In genomic region chr7:155489158-155489840, GRCh38 we compare ENCODE assay signal across 30 cellular contexts. TPM values are rescaled to one million over a fixed set of nuclear protein-coding genes. Genes with fewer than 3 reads are reported as not detected.
DNase-seq lines count a peak whose midpoint lies in the region; ATAC-seq and TF ChIP-seq lines count a peak whose summit lies in the region.
"Had no signal": no experiment of that assay in that cellular context is flagged by ENCODE, and none has a peak within 500 bp of the region (broad histone marks: within the 10 kb centered on the region; RNA-seq: fewer than 3 reads in every experiment).

No MANE protein-coding gene starts in this region.

- H3K9me2 ChIP-seq in GM23338 (ENCODE audit: insufficient read depth) = no peaks in the 10 kb centered on the region

- no peak overlapping the region for H3K4me3 Mint-ChIP-seq in activated CD4-positive, alpha-beta T cell treated with anti-CD3 and anti-CD28 coated beads, Interleukin-2, amount 10 ng/mL, durations not matched to agents 24 days and 14 days
- H3K4me3 Mint-ChIP-seq in GM23338 (peak overlapping the region; percentile 27; the same call in 1 of the 3 replicates), immature natural killer cell (peak overlapping the region; percentile 63 to 91 (median 68)), osteocyte (ENCODE audit: unreplicated experiment) (no peak overlapping the region)
- H3K4me3 Mint-ChIP-seq in T-helper 2 cell treated with Interferon-gamma antibody and Interleukin-4, amounts not matched to agents 5 μg/mL and 100 μg/mL, for 36 hours = no peak overlapping the region
- H3K4me3 Mint-ChIP-seq: H9 had no signal

- H3F3A ChIP-seq in GM23338 (replicated peaks; ENCODE audit: low read depth) = 0 out of 2 replicates have a peak, but pooled peaks cover 9% of the 10 kb centered on the region

- H3K4me2 ChIP-seq in GM23338 = no peak overlapping the region

- peak; percentile 54 for DNase-seq in activated CD4-positive, alpha-beta T cell treated with anti-CD3 and anti-CD28 coated beads, Interleukin-2, amount 10 ng/mL, durations not matched to agents 24 days and 14 days
- no peak for DNase-seq in activated CD4-positive, alpha-beta T cell treated with anti-CD3 and anti-CD28 coated beads for 48 hours
- DNase-seq in GM23338 (ENCODE audit: low spot score) = no peak
- no peak for DNase-seq in immature natural killer cell
- DNase-seq in osteocyte (ENCODE audit: extremely low spot score, unreplicated experiment) = peak; percentile 80
- no peak for DNase-seq in WERI-Rb-1
- no peak for DNase-seq in T-helper 2 cell treated with Interferon-gamma antibody and Interleukin-4, amounts not matched to agents 5 μg/mL and 100 μg/mL, for 36 hours (ENCODE audit: low spot score)
- DNase-seq: activated CD4-positive, alpha-beta T cell treated with anti-CD3 and anti-CD28 coated beads, Interleukin-2, amount 50 U/mL, for 48 hours; activated naive CD4-positive, alpha-beta T cell treated with Interleukin-2 at 50 U/mL for 16 hours; activated T-cell treated with anti-CD3 and anti-CD28 coated beads, Interleukin-2, amount 50 U/mL, for 1 hour; dermis blood vessel endothelial cell; H9; heart right ventricle; IMR-90; left ventricle myocardium inferior; NCI-H1436; NCI-H2107; NCI-H510A; small intestine; stimulated activated naive CD4-positive, alpha-beta T cell treated with Interleukin-2 at 50 U/mL for 16 hours; T-helper 1 cell had no signal

- peaks cover 16% of the 10 kb centered on the region for H3K4me1 Mint-ChIP-seq in activated CD4-positive, alpha-beta T cell treated with anti-CD3 and anti-CD28 coated beads, Interleukin-2, amount 10 ng/mL, durations not matched to agents 24 days and 14 days
- H3K4me1 Mint-ChIP-seq in GM23338 (peaks cover 25% of the 10 kb centered on the region), immature natural killer cell (peaks cover 22 to 24% of the 10 kb centered on the region in 2 donors), osteocyte (ENCODE audit: unreplicated experiment) (peaks cover 17% of the 10 kb centered on the region)
- H3K4me1 Mint-ChIP-seq in T-helper 2 cell treated with Interferon-gamma antibody and Interleukin-4, amounts not matched to agents 5 μg/mL and 100 μg/mL, for 36 hours (ENCODE audit: low read depth) = peaks cover 13% of the 10 kb centered on the region

- H3K36me3 ChIP-seq in GM23338 (ENCODE audit: insufficient read depth) = no peaks in the 10 kb centered on the region
- H3K36me3 ChIP-seq in WERI-Rb-1 = no peaks in the 10 kb centered on the region
- H3K36me3 ChIP-seq: heart right ventricle, left ventricle myocardium inferior, tibial nerve had no signal

- H3K27me3 ChIP-seq in GM23338 (ENCODE audit: insufficient read depth) (peaks cover 62% of the 10 kb centered on the region), WERI-Rb-1 (ENCODE audit: insufficient read depth, low read depth, severe bottlenecking) (no peaks in the 10 kb centered on the region)

- H4K20me1 ChIP-seq in GM23338 (replicated peaks; ENCODE audit: insufficient read depth) = no peaks in the 10 kb centered on the region

- no peak overlapping the region for H3K4me3 ChIP-seq in GM23338
- H3K4me3 ChIP-seq in WERI-Rb-1 (ENCODE audit: low read depth, low read length) = no peak overlapping the region

- ATAC-seq in GM23338 (no peak), HG02642 (IDR thresholded peaks at IDR 0.05; ENCODE audit: poor library complexity, unreplicated experiment) (no peak)

- intact Hi-C loops in activated CD4-positive, alpha-beta T cell treated with anti-CD3 and anti-CD28 coated beads, Interleukin-2, amount 10 ng/mL, durations not matched to agents 24 days and 14 days (cut with micrococcal nuclease) = no loop called here

- no peaks in the 10 kb centered on the region for H3K79me2 ChIP-seq in GM23338 (replicated peaks; ENCODE audit: insufficient read depth)

- no peak for TF ChIP-seq CTCF in GM23338 (conservative IDR thresholded peaks at IDR 0.05; ENCODE audit: low read depth in 2 of 2)
- TF ChIP-seq CTCF in osteocyte (IDR thresholded peaks at IDR 0.05) = no peak
- TF ChIP-seq CTCF in WERI-Rb-1 (IDR thresholded peaks at IDR 0.05; ENCODE audit: low read depth, low read length) = no peak

- H3K27ac ChIP-seq in GM23338 (ENCODE audit: low read depth) (no peak overlapping the region), WERI-Rb-1 (no peak overlapping the region)
- H3K27ac ChIP-seq: 22Rv1, heart right ventricle, left ventricle myocardium inferior, tibial nerve had no signal

- H3K9me3 Mint-ChIP-seq in activated CD4-positive, alpha-beta T cell treated with anti-CD3 and anti-CD28 coated beads, Interleukin-2, amount 10 ng/mL, durations not matched to agents 24 days and 14 days = peaks cover 4% of the 10 kb centered on the region
- H3K9me3 Mint-ChIP-seq in GM23338 (no peaks in the 10 kb centered on the region; the same call in 2 of the 3 replicates), immature natural killer cell (peaks cover 0 to 3% (median 0%) of the 10 kb centered on the region in 6 donors), osteocyte (ENCODE audit: unreplicated experiment) (no peaks in the 10 kb centered on the region)
- H3K9me3 Mint-ChIP-seq in T-helper 2 cell treated with Interferon-gamma antibody and Interleukin-4, amounts not matched to agents 5 μg/mL and 100 μg/mL, for 36 hours = no peaks in the 10 kb centered on the region

- peaks cover 19% of the 10 kb centered on the region for H3K4me1 ChIP-seq in GM23338 (ENCODE audit: insufficient read depth)

- H3K36me3 Mint-ChIP-seq in activated CD4-positive, alpha-beta T cell treated with anti-CD3 and anti-CD28 coated beads, Interleukin-2, amount 10 ng/mL, durations not matched to agents 24 days and 14 days (ENCODE audit: low read depth) = peaks cover 1% of the 10 kb centered on the region
- H3K36me3 Mint-ChIP-seq in GM23338 (ENCODE audit: low read depth) (no peaks in the 10 kb centered on the region), immature natural killer cell (peaks cover 0 to 7% (median 0%) of the 10 kb centered on the region in 3 donors), osteocyte (ENCODE audit: unreplicated experiment) (peaks cover 2% of the 10 kb centered on the region)
- no peaks in the 10 kb centered on the region for H3K36me3 Mint-ChIP-seq in T-helper 2 cell treated with Interferon-gamma antibody and Interleukin-4, amounts not matched to agents 5 μg/mL and 100 μg/mL, for 36 hours (ENCODE audit: low read depth)

- H2AFZ ChIP-seq in GM23338 = no peak overlapping the region

- no peaks in the 10 kb centered on the region for H3K9me3 ChIP-seq in WERI-Rb-1 (ENCODE audit: severe bottlenecking)
- H3K9me3 ChIP-seq: heart right ventricle, left ventricle myocardium inferior, tibial nerve had no signal

- H3K27me3 Mint-ChIP-seq in activated CD4-positive, alpha-beta T cell treated with anti-CD3 and anti-CD28 coated beads, Interleukin-2, amount 10 ng/mL, durations not matched to agents 24 days and 14 days = peaks cover 25% of the 10 kb centered on the region
- H3K27me3 Mint-ChIP-seq in GM23338 (ENCODE audit: insufficient read depth, low read depth, poor library complexity) (peaks cover 77% of the 10 kb centered on the region), immature natural killer cell (ENCODE audit: low read depth in 3 of 3) (peaks cover 0 to 4% (median 0%) of the 10 kb centered on the region in 3 donors), osteocyte (ENCODE audit: unreplicated experiment) (peaks cover 7% of the 10 kb centered on the region)
- H3K27me3 Mint-ChIP-seq in T-helper 2 cell treated with Interferon-gamma antibody and Interleukin-4, amounts not matched to agents 5 μg/mL and 100 μg/mL, for 36 hours (ENCODE audit: low read depth) = peaks cover 34% of the 10 kb centered on the region

- H3K27ac Mint-ChIP-seq in activated CD4-positive, alpha-beta T cell treated with anti-CD3 and anti-CD28 coated beads, Interleukin-2, amount 10 ng/mL, durations not matched to agents 24 days and 14 days = no peak overlapping the region
- H3K27ac Mint-ChIP-seq in GM23338 (no peak overlapping the region), immature natural killer cell (peak overlapping the region in 3 of 6 donors; percentile 28 to 90 (median 75)), osteocyte (ENCODE audit: unreplicated experiment) (no peak overlapping the region)
- no peak overlapping the region for H3K27ac Mint-ChIP-seq in T-helper 2 cell treated with Interferon-gamma antibody and Interleukin-4, amounts not matched to agents 5 μg/mL and 100 μg/mL, for 36 hours
- H3K27ac Mint-ChIP-seq: H9 had no signal

TF ChIP-seq in GM23338, 12 proteins besides CTCF, POLR2A, EP300 and RAD21 (continues in another document):
- TF ChIP-seq ZNF331 (CRISPR knock-in tag; IDR thresholded peaks at IDR 0.05; ENCODE audit: low read depth) (no peak), STAT1 (IDR thresholded peaks at IDR 0.05; ENCODE audit: unreplicated experiment) (no peak), ZNF114 (CRISPR knock-in tag; IDR thresholded peaks at IDR 0.05) (no peak)

RNA-seq across cellular contexts. Expression of gene EN2, which starts 31.4 kb away (rescaled TPM):
- not detected in 2 replicates for total RNA-seq in activated CD4-positive, alpha-beta T cell treated with anti-CD3 and anti-CD28 coated beads, Interleukin-2, amount 10 ng/mL, durations not matched to agents 24 days and 14 days
- not detected in 2 replicates for total RNA-seq in GM23338 (2014; rRNA removed; shearing (Covaris generic))
- polyA plus RNA-seq in GM23338 (2016; fragmentation: Nextera tagmentation; extraction: Ambion mirVana) (not detected in 2 replicates), immature natural killer cell (not detected)
- total RNA-seq in osteocyte = 3.3 and 3.4 TPM in 2 replicates
- total RNA-seq: aorta, cardiac septum, dermis blood vessel endothelial cell, fibroblast of villous mesenchyme, IMR-90, MCF 10A, mononuclear cell had no signal
- polyA plus RNA-seq: aorta, IMR-90, small intestine had no signal

RNA-seq across cellular contexts. Expression of gene CNPY1, which starts 57.1 kb away (rescaled TPM):
- total RNA-seq in activated CD4-positive, alpha-beta T cell treated with anti-CD3 and anti-CD28 coated beads, Interleukin-2, amount 10 ng/mL, durations not matched to agents 24 days and 14 days = not detected in 2 replicates
- total RNA-seq in GM23338 (2014; rRNA removed; shearing (Covaris generic)) = 0.31 TPM in 1 of 2 replicates, not detected in the other
- not detected in 2 replicates for polyA plus RNA-seq in GM23338 (2016; fragmentation: Nextera tagmentation; extraction: Ambion mirVana)
- not detected for polyA plus RNA-seq in immature natural killer cell
- not detected in 2 replicates for total RNA-seq in osteocyte
- total RNA-seq: aorta, cardiac septum, dermis blood vessel endothelial cell, fibroblast of villous mesenchyme, H9, heart right ventricle, IMR-90, left ventricle myocardium inferior, MCF 10A, mononuclear cell, renal cortical epithelial cell had no signal
- polyA plus RNA-seq: aorta, heart right ventricle, IMR-90, small intestine had no signal

Comparison
In these comparisons a context has a peak if more than half of its experiments do, and no peak if none do; other contexts are left out.
1. DNase-seq: peak in activated CD4-positive, alpha-beta T cell treated with anti-CD3 and anti-CD28 coated beads, Interleukin-2, amount 10 ng/mL, durations not matched to agents 24 days and 14 days (single experiment) and osteocyte (single experiment); none in activated CD4-positive, alpha-beta T cell treated with anti-CD3 and anti-CD28 coated beads for 48 hours (single experiment), GM23338 (single experiment), immature natural killer cell (0 of 3), WERI-Rb-1 (single experiment) and T-helper 2 cell treated with Interferon-gamma antibody and Interleukin-4, amounts not matched to agents 5 μg/mL and 100 μg/mL, for 36 hours (single experiment).
2. H3K4me3 Mint-ChIP-seq: peak in GM23338 (single experiment) and immature natural killer cell (5 of 5); none in activated CD4-positive, alpha-beta T cell treated with anti-CD3 and anti-CD28 coated beads, Interleukin-2, amount 10 ng/mL, durations not matched to agents 24 days and 14 days (single experiment), osteocyte (single experiment) and T-helper 2 cell treated with Interferon-gamma antibody and Interleukin-4, amounts not matched to agents 5 μg/mL and 100 μg/mL, for 36 hours (single experiment).